36 cellular contexts compared by ENCODE assay signal in genomic region chr17:50379733-50380132, GRCh38. TPM values are rescaled to one million over a fixed set of nuclear protein-coding genes. Genes with fewer than 3 reads are reported as not detected.
"Had no signal": no experiment of that assay in that cellular context is flagged by ENCODE, and none has a peak within 500 bp of the region (broad histone marks: within the 10 kb centered on the region; RNA-seq: fewer than 3 reads in every experiment).

No MANE protein-coding gene starts in this region.

- H3K4me1 Mint-ChIP-seq: activated naive CD4-positive, alpha-beta T cell treated with anti-CD3 and anti-CD28 coated beads, Interleukin-2, amount 50 U/mL, for 24 hours; activated naive CD8-positive, alpha-beta T cell treated with anti-CD3 and anti-CD28 coated beads for 36 hours; central memory CD8-positive, alpha-beta T cell; WTC11 had no signal

- H3K27ac Mint-ChIP-seq: activated CD4-positive, alpha-beta memory T cell treated with anti-CD3 and anti-CD28 coated beads, Interleukin-2, amount 10 ng/mL, durations not matched to agents 7 days and 5 days; activated CD4-positive, alpha-beta T cell treated with anti-CD3 and anti-CD28 coated beads, Interleukin-2, amount 10 ng/mL, durations not matched to agents 7 days and 5 days; activated CD8-positive, alpha-beta memory T cell treated with anti-CD3 and anti-CD28 coated beads, Interleukin-2, amount 10 ng/mL, durations not matched to agents 7 days and 5 days; activated naive CD4-positive, alpha-beta T cell treated with anti-CD3 and anti-CD28 coated beads for 36 hours; activated naive CD8-positive, alpha-beta T cell treated with anti-CD3 and anti-CD28 coated beads for 36 hours; activated T-helper 1 cell treated with anti-CD3 and anti-CD28 coated beads, Interleukin-12 subunit alpha, Interleukin-12 subunit beta, Interleukin-2, Interleukin-4 antibody, amounts not matched to agents 30 ng/mL and 10 ng/mL and 1 ng/mL, durations not matched to agents 14 hours and 24 hours and 36 hours; activated T-helper 2 cell treated with anti-CD3 and anti-CD28 coated beads, Interferon-gamma antibody, Interleukin-2, Interleukin-4, amounts not matched to agents 10 μg/mL and 5 μg/mL and 100 μg/mL, durations not matched to agents 14 hours and 24 hours and 36 hours; dendritic cell treated with granulocyte-macrophage colony-stimulating factor and Interleukin-4, amounts not matched to agents 40 ng/mL and 50 ng/mL, for 4 days; endodermal cell; WTC11 had no signal

- ATAC-seq: activated CD8-positive, alpha-beta memory T cell treated with anti-CD3 and anti-CD28 coated beads, Interleukin-2, amount 10 ng/mL, durations not matched to agents 7 days and 5 days; foreskin keratinocyte; heart left ventricle; WTC11 had no signal

- H3K27me3 ChIP-seq: brain microvascular endothelial cell, dorsolateral prefrontal cortex, esophagus muscularis mucosa, foreskin keratinocyte, gastrocnemius medialis, heart left ventricle had no signal

- H3K27ac ChIP-seq: brain microvascular endothelial cell, coronary artery, dorsolateral prefrontal cortex, esophagus muscularis mucosa, foreskin keratinocyte, heart left ventricle, VCaP had no signal

- H3K9me3 Mint-ChIP-seq: activated CD4-positive, alpha-beta memory T cell treated with anti-CD3 and anti-CD28 coated beads, Interleukin-2, amount 10 ng/mL, durations not matched to agents 7 days and 5 days; activated CD4-positive, alpha-beta T cell treated with anti-CD3 and anti-CD28 coated beads, Interleukin-2, amount 10 ng/mL, durations not matched to agents 7 days and 5 days; activated naive CD4-positive, alpha-beta T cell treated with anti-CD3 and anti-CD28 coated beads for 36 hours; activated naive CD4-positive, alpha-beta T cell treated with anti-CD3 and anti-CD28 coated beads, Interleukin-2, amount 50 U/mL, for 24 hours; activated naive CD8-positive, alpha-beta T cell treated with anti-CD3 and anti-CD28 coated beads for 36 hours; activated T-helper 1 cell treated with anti-CD3 and anti-CD28 coated beads, Interleukin-12 subunit alpha, Interleukin-12 subunit beta, Interleukin-2, Interleukin-4 antibody, amounts not matched to agents 30 ng/mL and 10 ng/mL and 1 ng/mL, durations not matched to agents 14 hours and 24 hours and 36 hours; activated T-helper 2 cell treated with anti-CD3 and anti-CD28 coated beads, Interferon-gamma antibody, Interleukin-2, Interleukin-4, amounts not matched to agents 10 μg/mL and 5 μg/mL and 100 μg/mL, durations not matched to agents 14 hours and 24 hours and 36 hours; central memory CD8-positive, alpha-beta T cell; dendritic cell treated with granulocyte-macrophage colony-stimulating factor and Interleukin-4, amounts not matched to agents 40 ng/mL and 50 ng/mL, for 4 days; endodermal cell; WTC11 had no signal

- FAIRE-seq: astrocyte, TTC549 had no signal

- H3K9me3 ChIP-seq: esophagus muscularis mucosa, gastrocnemius medialis, heart left ventricle had no signal

- DNase-seq: activated CD4-positive, alpha-beta memory T cell treated with anti-CD3 and anti-CD28 coated beads, Interleukin-2, amount 10 ng/mL, durations not matched to agents 7 days and 5 days; activated CD4-positive, alpha-beta T cell treated with anti-CD3 and anti-CD28 coated beads for 1 hour; activated CD4-positive, alpha-beta T cell treated with anti-CD3 and anti-CD28 coated beads for 4 hours; activated CD4-positive, alpha-beta T cell treated with anti-CD3 and anti-CD28 coated beads, Interleukin-2, amount 10 ng/mL, durations not matched to agents 7 days and 5 days; activated CD4-positive, alpha-beta T cell treated with anti-CD3 and anti-CD28 coated beads, Interleukin-2, amount 50 U/mL, for 4 hours; activated CD8-positive, alpha-beta memory T cell treated with anti-CD3 and anti-CD28 coated beads, Interleukin-2, amount 10 ng/mL, durations not matched to agents 7 days and 5 days; activated CD8-positive, alpha-beta memory T cell treated with anti-CD3 and anti-CD28 coated beads, Interleukin-2, amount 50 U/mL, for 4 hours; activated effector memory CD4-positive, alpha-beta T cell treated with anti-CD3 and anti-CD28 coated beads, Interleukin-2, amount 50 U/mL, for 16 hours; activated naive CD4-positive, alpha-beta T cell treated with anti-CD3 and anti-CD28 coated beads for 36 hours; activated naive CD8-positive, alpha-beta T cell treated with anti-CD3 and anti-CD28 coated beads for 36 hours; activated T-cell treated with anti-CD3 and anti-CD28 coated beads, Interleukin-2, amount 50 U/mL, for 1 hour; activated T-cell treated with anti-CD3 and anti-CD28 coated beads, Interleukin-2, amount 50 U/mL, for 48 hours; amniotic stem cell; anterior cingulate cortex; brain microvascular endothelial cell; dorsolateral prefrontal cortex; effector memory CD4-positive, alpha-beta T cell; endodermal cell; erythroblast; foreskin keratinocyte; gastrocnemius medialis; glutamatergic neuron; heart left ventricle; T-helper 1 cell; T-helper 2 cell had no signal

- H3K4me3 ChIP-seq: coronary artery, dorsolateral prefrontal cortex, esophagus muscularis mucosa, gastrocnemius medialis, heart left ventricle had no signal

- H3K27me3 Mint-ChIP-seq: activated CD4-positive, alpha-beta memory T cell treated with anti-CD3 and anti-CD28 coated beads, Interleukin-2, amount 10 ng/mL, durations not matched to agents 7 days and 5 days; activated CD4-positive, alpha-beta T cell treated with anti-CD3 and anti-CD28 coated beads, Interleukin-2, amount 10 ng/mL, durations not matched to agents 7 days and 5 days; activated CD8-positive, alpha-beta memory T cell treated with anti-CD3 and anti-CD28 coated beads, Interleukin-2, amount 10 ng/mL, durations not matched to agents 7 days and 5 days; activated naive CD4-positive, alpha-beta T cell treated with anti-CD3 and anti-CD28 coated beads, Interleukin-2, amount 50 U/mL, for 24 hours; activated naive CD8-positive, alpha-beta T cell treated with anti-CD3 and anti-CD28 coated beads for 36 hours; central memory CD8-positive, alpha-beta T cell; dendritic cell treated with granulocyte-macrophage colony-stimulating factor and Interleukin-4, amounts not matched to agents 40 ng/mL and 50 ng/mL, for 4 days had no signal

- H3K4me3 Mint-ChIP-seq: activated CD4-positive, alpha-beta memory T cell treated with anti-CD3 and anti-CD28 coated beads, Interleukin-2, amount 10 ng/mL, durations not matched to agents 7 days and 5 days; activated CD4-positive, alpha-beta T cell treated with anti-CD3 and anti-CD28 coated beads, Interleukin-2, amount 10 ng/mL, durations not matched to agents 7 days and 5 days; activated CD8-positive, alpha-beta memory T cell treated with anti-CD3 and anti-CD28 coated beads, Interleukin-2, amount 10 ng/mL, durations not matched to agents 7 days and 5 days; activated naive CD4-positive, alpha-beta T cell treated with anti-CD3 and anti-CD28 coated beads for 36 hours; activated naive CD4-positive, alpha-beta T cell treated with anti-CD3 and anti-CD28 coated beads, Interleukin-2, amount 50 U/mL, for 24 hours; activated naive CD8-positive, alpha-beta T cell treated with anti-CD3 and anti-CD28 coated beads for 36 hours; activated T-helper 1 cell treated with anti-CD3 and anti-CD28 coated beads, Interleukin-12 subunit alpha, Interleukin-12 subunit beta, Interleukin-2, Interleukin-4 antibody, amounts not matched to agents 30 ng/mL and 10 ng/mL and 1 ng/mL, durations not matched to agents 14 hours and 24 hours and 36 hours; central memory CD8-positive, alpha-beta T cell; dendritic cell treated with granulocyte-macrophage colony-stimulating factor and Interleukin-4, amounts not matched to agents 40 ng/mL and 50 ng/mL, for 4 days; endodermal cell; WTC11 had no signal

- H3K4me1 ChIP-seq: esophagus muscularis mucosa, foreskin keratinocyte had no signal

RNA-seq across cellular contexts. Expression of gene EME1, which starts 6.7 kb away (rescaled TPM):
- total RNA-seq: esophagus muscularis mucosa had no signal
